ENCODE assay signal across 9 cellular contexts in genomic region chr10:69936091-69936490, GRCh38.
DNase-seq lines count a peak whose midpoint lies in the region; ATAC-seq and TF ChIP-seq lines count a peak whose summit lies in the region.
"Had no signal": no experiment of that assay in that cellular context is flagged by ENCODE, and none has a peak within 500 bp of the region (broad histone marks: within the 10 kb centered on the region; RNA-seq: fewer than 3 reads in every experiment).

No MANE protein-coding gene starts in this region.

- H2AK5ac ChIP-seq in mesendoderm (ENCODE audit: low read length), result no peak overlapping the region

- H3K4ac ChIP-seq in mesendoderm (ENCODE audit: low read depth, low read length), result no peak overlapping the region

- H2BK120ac ChIP-seq in mesendoderm (ENCODE audit: low read depth, low read length), result no peak overlapping the region

- H4K5ac ChIP-seq in mesendoderm (ENCODE audit: low read length), result no peak overlapping the region

- no peak overlapping the region for H2BK15ac ChIP-seq in mesendoderm (replicated peaks; ENCODE audit: low read depth)

- no peak overlapping the region for H3K56ac ChIP-seq in mesendoderm (ENCODE audit: low read length)

- no peaks in the 10 kb centered on the region for H3K36me3 ChIP-seq in mesendoderm (ENCODE audit: control insufficient read depth, insufficient read depth, low read length)
- H3K36me3 ChIP-seq: neutrophil had no signal

- no peak overlapping the region for H3K9ac ChIP-seq in mesendoderm (ENCODE audit: low read length)

- peak; percentile 30 for TF ChIP-seq CTCF in epithelial cell of esophagus (IDR thresholded peaks at IDR 0.05; ENCODE audit: insufficient read depth, low read depth, low read length, missing control alignments)

- no peak overlapping the region for H3K18ac ChIP-seq in mesendoderm (ENCODE audit: low read length)

- WGBS in mesendoderm (ENCODE audit: extremely low coverage, insufficient coverage, low lambda C conversion rate), result no CpG with 5 or more reads among the region's 3 CpGs

- no peak overlapping the region for H3K27ac ChIP-seq in mesendoderm (ENCODE audit: low read depth, low read length)
- H3K27ac ChIP-seq: neutrophil had no signal

- H3K79me1 ChIP-seq in mesendoderm (ENCODE audit: low read length), result no peaks in the 10 kb centered on the region

- H4K8ac ChIP-seq in mesendoderm (ENCODE audit: low read depth, low read length), result no peak overlapping the region

- no peaks in the 10 kb centered on the region for H3K27me3 ChIP-seq in mesendoderm (ENCODE audit: insufficient read depth, low read length, poor library complexity)

- no peak overlapping the region for H2BK5ac ChIP-seq in mesendoderm (ENCODE audit: low read length)

- H3K79me2 ChIP-seq in mesendoderm (ENCODE audit: control insufficient read depth, insufficient read depth, low read length), result no peaks in the 10 kb centered on the region

- H3K23ac ChIP-seq in mesendoderm (ENCODE audit: low read length), result no peak overlapping the region

- H3K4me3 ChIP-seq in epithelial cell of esophagus (ENCODE audit: low read length) (no peak overlapping the region), mesendoderm (ENCODE audit: low read length) (no peak overlapping the region)

- peak; percentile 10 for DNase-seq in stimulated activated CD4-positive, alpha-beta T cell treated with anti-CD3 and anti-CD28 coated beads, Interleukin-15, amount 100 ng/mL, for 24 hours
- no peak for DNase-seq in stimulated activated CD4-positive, alpha-beta T cell treated with anti-CD3 and anti-CD28 coated beads, Interleukin-2, amount 100 ng/mL, for 24 hours
- DNase-seq in NCI-H69 (lab: John Stamatoyannopoulos, UW), result peak; percentile 16
- DNase-seq in epithelial cell of esophagus (ENCODE audit: low read depth), result no peak
- DNase-seq in NCI-H2081 treated with DMSO at 0.1 percent for 48 hours (lab: John Stamatoyannopoulos, UW), result no peak
- DNase-seq in mesendoderm, result no peak
- DNase-seq in NCI-H1105 (lab: John Stamatoyannopoulos, UW), result no peak

- ATAC-seq in HG03469 (IDR thresholded peaks at IDR 0.05; ENCODE audit: unreplicated experiment), result no peak

- H3K4me1 ChIP-seq in mesendoderm (ENCODE audit: control insufficient read depth, low read depth, low read length), result no peaks in the 10 kb centered on the region

- no peak overlapping the region for H3K4me2 ChIP-seq in mesendoderm (ENCODE audit: low read length)

Comparison
In these comparisons a context has a peak if more than half of its experiments do, and no peak if none do; other contexts are left out.
1. DNase-seq: peak in stimulated activated CD4-positive, alpha-beta T cell treated with anti-CD3 and anti-CD28 coated beads, Interleukin-15, amount 100 ng/mL, for 24 hours (single experiment) and NCI-H69 (single experiment); none in stimulated activated CD4-positive, alpha-beta T cell treated with anti-CD3 and anti-CD28 coated beads, Interleukin-2, amount 100 ng/mL, for 24 hours (0 of 2), epithelial cell of esophagus (single experiment), NCI-H2081 treated with DMSO at 0.1 percent for 48 hours (single experiment), mesendoderm (single experiment) and NCI-H1105 (single experiment).